Comparison of ENCODE assay signal across 13 cellular contexts in genomic region chr9:108972186-108972585, GRCh38. TPM values are rescaled to one million over a fixed set of nuclear protein-coding genes. Genes with fewer than 3 reads are reported as not detected.
A peak's percentile ranks its signal among the peaks of the same experiment; 100 is the strongest.
DNase-seq lines count a peak whose midpoint lies in the region; ATAC-seq and TF ChIP-seq lines count a peak whose summit lies in the region.
"Had no signal": no experiment of that assay in that cellular context is flagged by ENCODE, and none has a peak within 500 bp of the region (broad histone marks: within the 10 kb centered on the region; RNA-seq: fewer than 3 reads in every experiment).

No MANE protein-coding gene starts in this region.

- in situ Hi-C loops in GM13977 (cut with MboI; ENCODE audit: low pct_unique_long_range_greater_than_20kb, low sequenced_read_pairs, unreplicated experiment), result no loop called here

- no peak overlapping the region for H3K9ac ChIP-seq in smooth muscle cell (ENCODE audit: low read depth)

- no peaks in the 10 kb centered on the region for H3K36me3 ChIP-seq in smooth muscle cell (ENCODE audit: low read depth)

- TF ChIP-seq CTCF in coronary artery (IDR thresholded peaks at IDR 0.05), result no peak
- TF ChIP-seq CTCF in smooth muscle cell (IDR thresholded peaks at IDR 0.05; ENCODE audit: borderline replicate concordance, insufficient read depth, poor library complexity, severe bottlenecking), result no peak
- no peak for TF ChIP-seq CTCF in GM13977 (IDR thresholded peaks at IDR 0.05; ENCODE audit: extremely low read depth, insufficient read depth, missing control alignments)

- no peak for ATAC-seq in HG03521 (IDR thresholded peaks at IDR 0.05; ENCODE audit: unreplicated experiment)

- H3F3A ChIP-seq in smooth muscle cell (ENCODE audit: low read depth), result no peaks in the 10 kb centered on the region

- H2AFZ ChIP-seq in smooth muscle cell (ENCODE audit: low read depth), result no peak overlapping the region

- no peaks in the 10 kb centered on the region for H3K9me3 ChIP-seq in smooth muscle cell (replicated peaks; ENCODE audit: low read depth)
- H3K9me3 ChIP-seq: BE2C had no signal

- peak; percentile 26 for DNase-seq in COR-L47 (lab: John Stamatoyannopoulos, UW)
- peak; percentile 19 for DNase-seq in NCI-H82 (lab: John Stamatoyannopoulos, UW)
- DNase-seq in coronary artery (ENCODE audit: low spot score), result no peak
- no peak for DNase-seq in smooth muscle cell (lab: John Stamatoyannopoulos, UW; ENCODE audit: unreplicated experiment)
- DNase-seq in NCI-H2029 treated with DMSO at 0.1 percent for 48 hours (lab: John Stamatoyannopoulos, UW), result no peak
- no peak for DNase-seq in GM13977 (ENCODE audit: low spot score)
- DNase-seq: BE2C; CD4-positive, alpha-beta memory T cell; GF-D8; HFFc6; NCI-H1694 had no signal

- H3K4me3 ChIP-seq in coronary artery, result no peak overlapping the region
- H3K4me3 ChIP-seq in smooth muscle cell, result no peak overlapping the region

- peak overlapping the region; percentile 22 to 45 for H3K27ac ChIP-seq in coronary artery
- H3K27ac ChIP-seq in smooth muscle cell (ENCODE audit: low read depth), result peak overlapping the region; percentile 35
- H3K27ac ChIP-seq: HL-60 had no signal

- H3K79me2 ChIP-seq in smooth muscle cell (ENCODE audit: low read depth), result no peaks in the 10 kb centered on the region

- H3K27me3 ChIP-seq in smooth muscle cell (ENCODE audit: low read depth), result no peaks in the 10 kb centered on the region
- H3K27me3 ChIP-seq: BE2C had no signal

- no peaks in the 10 kb centered on the region for H3K4me1 ChIP-seq in smooth muscle cell (ENCODE audit: low read depth)
- H3K4me1 ChIP-seq: BE2C had no signal

- WGBS in smooth muscle cell (ENCODE audit: low lambda C conversion rate), result 76% methylated on average over 3 of the region's 3 CpGs

- no peaks in the 10 kb centered on the region for H4K20me1 ChIP-seq in smooth muscle cell (ENCODE audit: low read depth)

- peak overlapping the region; percentile 49 for H3K4me2 ChIP-seq in smooth muscle cell

RNA-seq across cellular contexts. Expression of gene ABITRAM, which starts 38.0 kb away (rescaled TPM):
- total RNA-seq in smooth muscle cell, result 16.9 and 21.9 TPM in 2 replicates
- 15.6 and 22.7 TPM in 2 replicates for polyA plus RNA-seq in smooth muscle cell

RNA-seq across cellular contexts. Expression of gene ELP1, which starts 38.3 kb away (rescaled TPM):
- total RNA-seq in smooth muscle cell, result 38.4 and 72.1 TPM in 2 replicates
- 11.9 and 16.2 TPM in 2 replicates for polyA plus RNA-seq in smooth muscle cell

RNA-seq across cellular contexts. Expression of gene CTNNAL1, which starts 41.1 kb away (rescaled TPM):
- 33.5 and 44.3 TPM in 2 replicates for total RNA-seq in smooth muscle cell
- 27.4 and 29.0 TPM in 2 replicates for polyA plus RNA-seq in smooth muscle cell

Comparison
In these comparisons a context has a peak if more than half of its experiments do, and no peak if none do; other contexts are left out.
1. DNase-seq: peak in COR-L47 (single experiment) and NCI-H82 (single experiment); none in coronary artery (single experiment), smooth muscle cell (single experiment), NCI-H2029 treated with DMSO at 0.1 percent for 48 hours (single experiment) and GM13977 (single experiment).